ENCODE assay signal across 19 cellular contexts in the genomic region with DNA sequence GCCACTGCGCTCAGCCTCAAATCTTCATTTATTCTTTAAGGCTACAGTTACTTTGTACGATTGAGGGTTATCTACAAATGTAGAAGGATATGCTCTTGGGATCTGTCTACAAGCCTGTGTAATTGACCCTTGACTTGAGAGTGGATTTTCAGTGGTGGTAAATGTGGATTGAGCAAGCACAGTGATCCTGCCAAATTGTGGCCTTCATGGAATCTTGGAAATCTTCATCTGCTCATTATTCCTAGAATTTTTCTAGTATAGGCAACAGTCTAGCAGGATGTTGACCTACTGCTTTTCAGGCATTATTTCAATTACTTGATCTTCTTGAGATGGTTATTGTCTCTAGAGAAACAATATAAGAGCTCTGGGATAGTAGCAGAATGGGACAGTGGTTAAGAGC.
"Had no signal": no experiment of that assay in that cellular context is flagged by ENCODE, and none has a peak within 500 bp of the region (broad histone marks: within the 10 kb centered on the region; RNA-seq: fewer than 3 reads in every experiment).

No MANE protein-coding gene starts in this region.

- H3K4me3 ChIP-seq: dorsolateral prefrontal cortex, left lung, lung, prostate gland, right lobe of liver, spleen had no signal

- DNase-seq: cortex of kidney; dorsolateral prefrontal cortex; effector CD8-positive, alpha-beta T cell; foreskin melanocyte; islet precursor cell; left lung; mesenchymal stem cell; midbrain; occipital lobe; right lobe of liver; spleen; stimulated activated CD4-positive, alpha-beta T cell treated with anti-CD3 and anti-CD28 coated beads, Interleukin-15, amount 100 ng/mL, for 24 hours; stimulated activated CD4-positive, alpha-beta T cell treated with anti-CD3 and anti-CD28 coated beads, Interleukin-1b, Interleukin-23, amount 100 ng/mL, for 48 hours; stimulated activated CD4-positive, alpha-beta T cell treated with anti-CD3 and anti-CD28 coated beads, Interleukin-4, amount 100 ng/mL, for 24 hours; stimulated activated naive CD4-positive, alpha-beta T cell treated with Interleukin-2 at 50 U/mL for 16 hours; trophoblast cell had no signal

- H3K4me1 ChIP-seq: left lung, parathyroid adenoma, prostate gland, right lobe of liver had no signal

- H3K27me3 ChIP-seq: dorsolateral prefrontal cortex, left lung, right lobe of liver, spleen had no signal

- ATAC-seq: left lung had no signal

- H3K27ac ChIP-seq: dorsolateral prefrontal cortex, left lung, parathyroid adenoma, prostate gland, right lobe of liver, spleen had no signal

- H3K9me3 ChIP-seq: left lung, prostate gland, right lobe of liver, spleen had no signal

- H3K36me3 ChIP-seq: left lung, prostate gland, right lobe of liver had no signal
